18 cellular contexts compared by ENCODE assay signal in genomic region chr14:92524603-92525185, GRCh38. TPM values are rescaled to one million over a fixed set of nuclear protein-coding genes. Genes with fewer than 3 reads are reported as not detected.
DNase-seq lines count a peak whose midpoint lies in the region; ATAC-seq and TF ChIP-seq lines count a peak whose summit lies in the region.
"Had no signal": no experiment of that assay in that cellular context is flagged by ENCODE, and none has a peak within 500 bp of the region (broad histone marks: within the 10 kb centered on the region; RNA-seq: fewer than 3 reads in every experiment).

No MANE protein-coding gene starts in this region.

- POLR2A ChIA-PET in activated CD8-positive, alpha-beta T cell treated with anti-CD3 and anti-CD28 coated beads for 36 hours (lab: Charles Lee): interaction anchor here (0.9 to 3.3 kb wide), 3 partner anchors 9 to 32 kb away, joined by 3 to 31 read pairs (median 5); partner anchors contain the start of gene RIN3
- POLR2A ChIA-PET in OCI-LY7 (lab: Charles Lee): no interaction called here

- peaks cover 7% of the 10 kb centered on the region for H3K4me1 Mint-ChIP-seq in activated naive CD4-positive, alpha-beta T cell treated with anti-CD3 and anti-CD28 coated beads, Interleukin-2, amount 10 ng/mL, durations not matched to agents 7 days and 5 days
- peaks cover 67% of the 10 kb centered on the region for H3K4me1 Mint-ChIP-seq in activated CD8-positive, alpha-beta T cell treated with anti-CD3 and anti-CD28 coated beads for 36 hours (ENCODE audit: low read depth)
- peaks cover 66 to 83% of the 10 kb centered on the region in 2 donors for H3K4me1 Mint-ChIP-seq in natural killer cell treated with Interleukin-12 subunit alpha and Interleukin-12 subunit beta and Interleukin-15 and Interleukin-18, amount 100 ng/mL, for 72 hours (ENCODE audit: low read depth in 2 of 2)
- H3K4me1 Mint-ChIP-seq in endodermal cell: no peaks in the 10 kb centered on the region
- H3K4me1 Mint-ChIP-seq: nephron had no signal

- H3K27me3 Mint-ChIP-seq in activated naive CD4-positive, alpha-beta T cell treated with anti-CD3 and anti-CD28 coated beads, Interleukin-2, amount 10 ng/mL, durations not matched to agents 7 days and 5 days: peaks cover 12% of the 10 kb centered on the region
- H3K27me3 Mint-ChIP-seq in activated CD8-positive, alpha-beta T cell treated with anti-CD3 and anti-CD28 coated beads for 36 hours: no peaks in the 10 kb centered on the region
- no peaks in the 10 kb centered on the region for H3K27me3 Mint-ChIP-seq in natural killer cell treated with Interleukin-12 subunit alpha and Interleukin-12 subunit beta and Interleukin-15 and Interleukin-18, amount 100 ng/mL, for 72 hours
- H3K27me3 Mint-ChIP-seq in endodermal cell (ENCODE audit: insufficient read depth): no peaks in the 10 kb centered on the region
- H3K27me3 Mint-ChIP-seq: activated B cell treated with CpG ODN at 0.5 μM for 24 hours; stimulated activated naive B cell treated with anti-CD40 and anti-IgM and Interleukin-4, amounts not matched to agents 10 μg/mL and 1 μg/mL and 100 μg/mL, for 72 hours had no signal

- CTCF ChIA-PET in activated naive CD4-positive, alpha-beta T cell treated with anti-CD3 and anti-CD28 coated beads, Interleukin-2, amount 10 ng/mL, durations not matched to agents 7 days and 5 days (lab: Charles Lee): no interaction called here
- CTCF ChIA-PET in activated CD8-positive, alpha-beta T cell treated with anti-CD3 and anti-CD28 coated beads for 36 hours (lab: Charles Lee): interaction anchor here (1.1 to 1.3 kb wide), 2 partner anchors 26 to 78 kb away, joined by 3 read pairs; no protein-coding TSS in a partner anchor
- CTCF ChIA-PET in OCI-LY7 (lab: Charles Lee; ENCODE audit: unreplicated experiment): no interaction called here

- peaks cover 0 to 2% of the 10 kb centered on the region in 2 donors for H3K4me1 ChIP-seq in aorta (ENCODE audit: control insufficient read depth in 1 of 2, insufficient read depth in 2 of 2, low read length in 2 of 2)
- H3K4me1 ChIP-seq in endodermal cell (ENCODE audit: control insufficient read depth, insufficient read depth, low read length): no peaks in the 10 kb centered on the region
- no peaks in the 10 kb centered on the region for H3K4me1 ChIP-seq in OCI-LY7 (ENCODE audit: insufficient read depth, low read length, poor library complexity, severe bottlenecking)
- H3K4me1 ChIP-seq: uterus had no signal

- H2AFZ ChIP-seq in OCI-LY7 (ENCODE audit: low read length): no peak overlapping the region

- H3K9me3 ChIP-seq in aorta (ENCODE audit: control insufficient read depth, low read length) (no peaks in the 10 kb centered on the region), endodermal cell (ENCODE audit: control insufficient read depth, low read length) (no peaks in the 10 kb centered on the region), OCI-LY7 (ENCODE audit: low read length) (no peaks in the 10 kb centered on the region)
- H3K9me3 ChIP-seq: uterus had no signal

- H3K36me3 Mint-ChIP-seq in activated naive CD4-positive, alpha-beta T cell treated with anti-CD3 and anti-CD28 coated beads, Interleukin-2, amount 10 ng/mL, durations not matched to agents 7 days and 5 days: no peaks in the 10 kb centered on the region
- H3K36me3 Mint-ChIP-seq in activated CD8-positive, alpha-beta T cell treated with anti-CD3 and anti-CD28 coated beads for 36 hours (ENCODE audit: low read depth): peaks cover 42% of the 10 kb centered on the region
- H3K36me3 Mint-ChIP-seq in natural killer cell treated with Interleukin-12 subunit alpha and Interleukin-12 subunit beta and Interleukin-15 and Interleukin-18, amount 100 ng/mL, for 72 hours: peaks cover 13% of the 10 kb centered on the region
- H3K36me3 Mint-ChIP-seq in endodermal cell (ENCODE audit: low read depth): no peaks in the 10 kb centered on the region

- BruUV-seq in OCI-LY7 (replicated peaks; lab: Mats Ljungman, UMichigan): no TSS peak

- no peak overlapping the region for H3K27ac Mint-ChIP-seq in activated naive CD4-positive, alpha-beta T cell treated with anti-CD3 and anti-CD28 coated beads, Interleukin-2, amount 10 ng/mL, durations not matched to agents 7 days and 5 days
- peak overlapping the region; percentile 30 for H3K27ac Mint-ChIP-seq in activated CD8-positive, alpha-beta T cell treated with anti-CD3 and anti-CD28 coated beads for 36 hours
- H3K27ac Mint-ChIP-seq in natural killer cell treated with Interleukin-12 subunit alpha and Interleukin-12 subunit beta and Interleukin-15 and Interleukin-18, amount 100 ng/mL, for 72 hours: peak overlapping the region; percentile 99 to 100
- no peak overlapping the region for H3K27ac Mint-ChIP-seq in endodermal cell
- H3K27ac Mint-ChIP-seq: activated B cell treated with CpG ODN at 0.5 μM for 24 hours; nephron; stimulated activated naive B cell treated with anti-CD40 and anti-IgM and Interleukin-4, amounts not matched to agents 10 μg/mL and 1 μg/mL and 100 μg/mL, for 72 hours had no signal

- H3K36me3 ChIP-seq in aorta (ENCODE audit: control insufficient read depth in 1 of 2, insufficient read depth in 2 of 2, low read length in 1 of 2) (no peaks in the 10 kb centered on the region), endodermal cell (ENCODE audit: control insufficient read depth, insufficient read depth, low read length) (no peaks in the 10 kb centered on the region), OCI-LY7 (ENCODE audit: insufficient read depth, low read length) (no peaks in the 10 kb centered on the region)
- H3K36me3 ChIP-seq: uterus had no signal

- peak; percentile 43 for ATAC-seq in activated CD8-positive, alpha-beta T cell treated with anti-CD3 and anti-CD28 coated beads for 36 hours
- ATAC-seq in natural killer cell treated with Interleukin-12 subunit alpha and Interleukin-12 subunit beta and Interleukin-15 and Interleukin-18, amount 100 ng/mL, for 72 hours: peak in 1 of 2 donors; percentile 47
- ATAC-seq in aorta (ENCODE audit: low FRiP score): peak; percentile 29
- ATAC-seq: HCT116 had no signal

- H3K27me3 ChIP-seq in aorta (ENCODE audit: control insufficient read depth in 1 of 2, insufficient read depth in 2 of 2, low read length in 1 of 2) (no peaks in the 10 kb centered on the region), endodermal cell (ENCODE audit: control insufficient read depth, insufficient read depth, low read length, poor library complexity, severe bottlenecking) (no peaks in the 10 kb centered on the region)
- H3K27me3 ChIP-seq: uterus had no signal

- H3K79me2 ChIP-seq in OCI-LY7 (ENCODE audit: insufficient read depth, low read depth, low read length): no peaks in the 10 kb centered on the region

- H3K9ac ChIP-seq in endodermal cell (ENCODE audit: extremely low read depth, low read length, poor library complexity, severe bottlenecking): no peak overlapping the region

- TF ChIP-seq CTCF in activated CD8-positive, alpha-beta T cell treated with anti-CD3 and anti-CD28 coated beads for 36 hours (IDR thresholded peaks at IDR 0.05): no peak
- TF ChIP-seq CTCF in endodermal cell (conservative IDR thresholded peaks at IDR 0.05): no peak
- no peak for TF ChIP-seq CTCF in OCI-LY7 (conservative IDR thresholded peaks at IDR 0.05; ENCODE audit: low read length)

- H3K4me3 Mint-ChIP-seq in activated naive CD4-positive, alpha-beta T cell treated with anti-CD3 and anti-CD28 coated beads, Interleukin-2, amount 10 ng/mL, durations not matched to agents 7 days and 5 days: no peak overlapping the region
- H3K4me3 Mint-ChIP-seq in activated CD8-positive, alpha-beta T cell treated with anti-CD3 and anti-CD28 coated beads for 36 hours: no peak overlapping the region
- H3K4me3 Mint-ChIP-seq in natural killer cell treated with Interleukin-12 subunit alpha and Interleukin-12 subunit beta and Interleukin-15 and Interleukin-18, amount 100 ng/mL, for 72 hours: peak overlapping the region; percentile 66
- no peak overlapping the region for H3K4me3 Mint-ChIP-seq in endodermal cell
- H3K4me3 Mint-ChIP-seq: activated B cell treated with CpG ODN at 0.5 μM for 24 hours; nephron; stimulated activated naive B cell treated with anti-CD40 and anti-IgM and Interleukin-4, amounts not matched to agents 10 μg/mL and 1 μg/mL and 100 μg/mL, for 72 hours had no signal

- H3K9me3 Mint-ChIP-seq in activated naive CD4-positive, alpha-beta T cell treated with anti-CD3 and anti-CD28 coated beads, Interleukin-2, amount 10 ng/mL, durations not matched to agents 7 days and 5 days: no peaks in the 10 kb centered on the region
- peaks cover 7% of the 10 kb centered on the region for H3K9me3 Mint-ChIP-seq in activated CD8-positive, alpha-beta T cell treated with anti-CD3 and anti-CD28 coated beads for 36 hours
- peaks cover 9% of the 10 kb centered on the region for H3K9me3 Mint-ChIP-seq in natural killer cell treated with Interleukin-12 subunit alpha and Interleukin-12 subunit beta and Interleukin-15 and Interleukin-18, amount 100 ng/mL, for 72 hours
- no peaks in the 10 kb centered on the region for H3K9me3 Mint-ChIP-seq in endodermal cell
- H3K9me3 Mint-ChIP-seq: activated B cell treated with CpG ODN at 0.5 μM for 24 hours, nephron had no signal

- H3K4me2 ChIP-seq in OCI-LY7 (ENCODE audit: low read length): no peak overlapping the region

- peak; percentile 18 for DNase-seq in activated naive CD4-positive, alpha-beta T cell treated with anti-CD3 and anti-CD28 coated beads, Interleukin-2, amount 10 ng/mL, durations not matched to agents 7 days and 5 days
- no peak for DNase-seq in activated naive CD4-positive, alpha-beta T cell (lab: John Stamatoyannopoulos, UW)
- DNase-seq in activated CD8-positive, alpha-beta T cell treated with anti-CD3 and anti-CD28 coated beads for 36 hours: no peak
- DNase-seq in natural killer cell treated with Interleukin-12 subunit alpha and Interleukin-12 subunit beta and Interleukin-15 and Interleukin-18, amount 100 ng/mL, for 72 hours (ENCODE audit: low spot score): no peak
- DNase-seq in aorta (no peak), DMS114 treated with DMSO at 0.1 percent for 48 hours (lab: John Stamatoyannopoulos, UW; ENCODE audit: unreplicated experiment) (no peak), endodermal cell (no peak), OCI-LY7 (ENCODE audit: low spot score) (no peak)
- DNase-seq: ACHN; activated B cell treated with CpG ODN at 0.5 μM for 24 hours; activated naive CD4-positive, alpha-beta T cell treated with anti-CD3 and anti-CD28 coated beads, Interleukin-2, amount 50 U/mL, for 16 hours; effector CD4-positive, alpha-beta T cell; NCI-H510A; stimulated activated naive B cell treated with anti-CD40 and anti-IgM and Interleukin-4, amounts not matched to agents 10 μg/mL and 1 μg/mL and 100 μg/mL, for 72 hours; uterus had no signal

- H3K9me2 ChIP-seq in OCI-LY7 (ENCODE audit: insufficient read depth, low read length): no peaks in the 10 kb centered on the region

- H4K20me1 ChIP-seq in OCI-LY7 (ENCODE audit: insufficient read depth, low read length): no peaks in the 10 kb centered on the region

- intact Hi-C loops in activated CD8-positive, alpha-beta T cell treated with anti-CD3 and anti-CD28 coated beads for 36 hours (cut with micrococcal nuclease): no loop called here
- intact Hi-C loops in aorta (cut with DNase I) (no loop called here), OCI-LY7 (cut with micrococcal nuclease; ENCODE audit: unreplicated experiment) (no loop called here)

- H3K4me3 ChIP-seq in aorta (ENCODE audit: low read length in 2 of 2): no peak overlapping the region
- no peak overlapping the region for H3K4me3 ChIP-seq in endodermal cell (ENCODE audit: low read length)
- H3K4me3 ChIP-seq in OCI-LY7 (ENCODE audit: low read depth, low read length, poor library complexity, severe bottlenecking): no peak overlapping the region
- H3K4me3 ChIP-seq: lung, uterus had no signal

- peak overlapping the region in 1 of 2 donors; percentile 7 for H3K27ac ChIP-seq in aorta (ENCODE audit: low read depth in 1 of 2, low read length in 2 of 2)
- H3K27ac ChIP-seq in endodermal cell (ENCODE audit: low read depth, low read length): no peak overlapping the region
- no peak overlapping the region for H3K27ac ChIP-seq in OCI-LY7 (ENCODE audit: low read depth, low read length, poor library complexity, severe bottlenecking)
- H3K27ac ChIP-seq: uterus had no signal

- 81 to 87% methylated on average over 10 of the region's 10 CpGs for WGBS in aorta, 2 donors
- WGBS in endodermal cell (ENCODE audit: insufficient coverage in 1 of 2, insufficient read length in 1 of 2), 2 experiments: 83 to 91% methylated on average over 1 to 10 of the region's 10 CpGs

RNA-seq across cellular contexts. Expression of gene RIN3, which starts 11.1 kb away (rescaled TPM):
- 10 to 100 TPM; 61.3 to 62.4 TPM for total RNA-seq in activated CD8-positive, alpha-beta T cell treated with anti-CD3 and anti-CD28 coated beads for 36 hours
- 100 to 1,000 TPM; 151 to 202 TPM for total RNA-seq in natural killer cell treated with Interleukin-12 subunit alpha and Interleukin-12 subunit beta and Interleukin-15 and Interleukin-18, amount 100 ng/mL, for 72 hours
- 10 to 100 TPM; 49.1 to 53.8 TPM for total RNA-seq in aorta
- 10 to 100 TPM; 10.5 to 11.0 TPM for polyA plus RNA-seq in aorta
- total RNA-seq in endodermal cell: 1 to 10 TPM; 5.2 to 6.0 TPM
- polyA plus RNA-seq in endodermal cell (2013, experiment 1 of 2): 2.5 TPM
- polyA plus RNA-seq in endodermal cell (2013, experiment 2 of 2): 2.6 TPM
- not detected in 2 replicates for total RNA-seq in OCI-LY7 (2014; rRNA removed; shearing (Covaris generic))
- not detected in 2 replicates for total RNA-seq in OCI-LY7 (2022)

Comparison
In these comparisons a context has a peak if more than half of its experiments do, and no peak if none do; other contexts are left out.
1. H3K27ac Mint-ChIP-seq: peak in activated CD8-positive, alpha-beta T cell treated with anti-CD3 and anti-CD28 coated beads for 36 hours (single experiment) and natural killer cell treated with Interleukin-12 subunit alpha and Interleukin-12 subunit beta and Interleukin-15 and Interleukin-18, amount 100 ng/mL, for 72 hours (2 of 2); none in activated naive CD4-positive, alpha-beta T cell treated with anti-CD3 and anti-CD28 coated beads, Interleukin-2, amount 10 ng/mL, durations not matched to agents 7 days and 5 days (single experiment) and endodermal cell (single experiment).
2. RNA of gene RIN3, which starts 11.1 kb away (total RNA-seq): 151 to 202 TPM in natural killer cell treated with Interleukin-12 subunit alpha and Interleukin-12 subunit beta and Interleukin-15 and Interleukin-18, amount 100 ng/mL, for 72 hours, 61.3 to 62.4 TPM in activated CD8-positive, alpha-beta T cell treated with anti-CD3 and anti-CD28 coated beads for 36 hours and 49.1 to 53.8 TPM in aorta; 5.2 to 6.0 TPM in endodermal cell and not detected in OCI-LY7; every median in the first group is over 4 times any median in the second.